ENCODE assay signal across 20 cellular contexts in the genomic region with DNA sequence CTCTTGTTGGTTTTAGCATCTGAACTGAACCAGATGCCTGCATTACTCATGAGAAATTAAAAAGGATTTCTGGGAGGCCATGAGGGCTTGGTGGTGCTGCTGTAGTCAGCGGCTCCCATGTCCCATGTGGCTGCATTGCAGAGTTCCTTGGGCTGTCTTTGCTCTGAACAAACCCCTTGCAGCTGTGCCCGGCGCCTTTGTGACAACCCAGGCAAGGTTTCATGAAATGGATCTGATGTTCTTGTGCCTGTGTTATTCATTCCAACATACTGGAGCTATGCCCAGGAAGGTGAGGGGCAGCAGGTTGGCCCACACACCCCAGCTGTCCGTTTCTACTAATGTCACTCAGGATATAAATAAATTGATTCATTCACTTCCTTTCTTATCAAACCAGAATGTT. TPM values are rescaled to one million over a fixed set of nuclear protein-coding genes. Genes with fewer than 3 reads are reported as not detected.
A peak's percentile ranks its signal among the peaks of the same experiment; 100 is the strongest.
DNase-seq lines count a peak whose midpoint lies in the region; ATAC-seq and TF ChIP-seq lines count a peak whose summit lies in the region.
"Had no signal": no experiment of that assay in that cellular context is flagged by ENCODE, and none has a peak within 500 bp of the region (broad histone marks: within the 10 kb centered on the region; RNA-seq: fewer than 3 reads in every experiment).

No MANE protein-coding gene starts in this region.

- H3K27ac ChIP-seq in heart right ventricle, result peak overlapping the region in 4 of 10 donors; percentile 0 to 54 (median 22)
- H3K27ac ChIP-seq: left lung, skin epidermis, uterus had no signal

- no peaks in the 10 kb centered on the region for H3K27me3 ChIP-seq in heart right ventricle
- H3K27me3 ChIP-seq: left lung, uterus had no signal

- peaks cover 0 to 17% (median 0%) of the 10 kb centered on the region in 9 donors for H3K4me1 ChIP-seq in heart right ventricle
- H3K4me1 ChIP-seq: left lung, uterus had no signal

- 32 to 48% methylated on average over 4 of the region's 4 CpGs for WGBS in heart right ventricle, 2 donors

- H3K9me3 Mint-ChIP-seq in HFFc6, result no peaks in the 10 kb centered on the region
- H3K9me3 Mint-ChIP-seq: activated CD4-positive, alpha-beta T cell treated with anti-CD3 and anti-CD28 coated beads, Interleukin-2, amount 10 ng/mL, durations not matched to agents 24 days and 14 days had no signal

- DNase-seq in HFFc6 (peak; percentile 3), astrocyte of the hippocampus (ENCODE audit: low read depth, low spot score) (peak; percentile 3), heart right ventricle (no peak), retina (peak; percentile 8), amniotic stem cell (lab: John Stamatoyannopoulos, UW) (no peak), posterior vena cava (ENCODE audit: low spot score) (no peak), NCI-H510A treated with DMSO at 0.1 percent for 48 hours (lab: John Stamatoyannopoulos, UW) (no peak)
- DNase-seq: activated CD4-positive, alpha-beta T cell treated with anti-CD3 and anti-CD28 coated beads, Interleukin-2, amount 10 ng/mL, durations not matched to agents 24 days and 14 days; activated CD8-positive, alpha-beta memory T cell treated with anti-CD3 and anti-CD28 coated beads, Interleukin-2, amount 50 U/mL, for 48 hours; activated gamma-delta T cell treated with Interleukin-2 at 50 U/mL for 16 hours; anterior cingulate cortex; left lung; NCI-H1417 treated with DMSO at 0.1 percent for 48 hours; NCI-H2227 treated with DMSO at 0.1 percent for 48 hours; NK-92 treated with Interleukin-12 subunit alpha and Interleukin-12 subunit beta, amount 100 ng/mL, for 24 hours; stimulated activated CD4-positive, alpha-beta T cell treated with anti-CD3 and anti-CD28 coated beads, Interleukin-4, amount 100 ng/mL, for 24 hours; substantia nigra; uterus had no signal

- H3K36me3 Mint-ChIP-seq in HFFc6 (ENCODE audit: low read depth), result peaks cover 14% of the 10 kb centered on the region; the same call in 1 of the 2 replicates

- no peak for TF ChIP-seq CTCF in HFFc6 (IDR thresholded peaks at IDR 0.05)
- no peak for TF ChIP-seq CTCF in heart right ventricle (IDR thresholded peaks at IDR 0.05)

- H3K27me3 Mint-ChIP-seq in HFFc6 (ENCODE audit: insufficient read depth), result no peaks in the 10 kb centered on the region; the same call in 1 of the 2 replicates
- H3K27me3 Mint-ChIP-seq: activated CD4-positive, alpha-beta T cell treated with anti-CD3 and anti-CD28 coated beads, Interleukin-2, amount 10 ng/mL, durations not matched to agents 24 days and 14 days had no signal

- H3K9me3 ChIP-seq in heart right ventricle, result no peaks in the 10 kb centered on the region
- H3K9me3 ChIP-seq: left lung, uterus had no signal

- H3K27ac Mint-ChIP-seq in HFFc6, result no peak overlapping the region
- H3K27ac Mint-ChIP-seq: activated CD4-positive, alpha-beta T cell treated with anti-CD3 and anti-CD28 coated beads, Interleukin-2, amount 10 ng/mL, durations not matched to agents 24 days and 14 days had no signal

- no peak overlapping the region for H3K4me3 ChIP-seq in heart right ventricle
- H3K4me3 ChIP-seq: left lung, skin epidermis, uterus had no signal

- H3K36me3 ChIP-seq in heart right ventricle, result no peaks in the 10 kb centered on the region
- H3K36me3 ChIP-seq: uterus had no signal

- intact Hi-C loops in heart right ventricle (cut with DNase I) (no loop called here), posterior vena cava (cut with DNase I) (no loop called here)

- H3K4me1 Mint-ChIP-seq in HFFc6 (ENCODE audit: low read depth), result peaks cover 6% of the 10 kb centered on the region
- H3K4me1 Mint-ChIP-seq: activated CD4-positive, alpha-beta T cell treated with anti-CD3 and anti-CD28 coated beads, Interleukin-2, amount 10 ng/mL, durations not matched to agents 24 days and 14 days had no signal

- no peak overlapping the region for H3K4me3 Mint-ChIP-seq in HFFc6
- H3K4me3 Mint-ChIP-seq: activated CD4-positive, alpha-beta T cell treated with anti-CD3 and anti-CD28 coated beads, Interleukin-2, amount 10 ng/mL, durations not matched to agents 24 days and 14 days had no signal

- ATAC-seq in heart right ventricle (peak in 6 of 8 donors; percentile 46 to 90 (median 76)), GM18909 (IDR thresholded peaks at IDR 0.05; ENCODE audit: poor library complexity, unreplicated experiment) (no peak)
- ATAC-seq: left lung had no signal

RNA-seq across cellular contexts. Expression of a gene that starts 40.8 kb away (rescaled TPM):
- total RNA-seq in HFFc6 (2021; fragmentation: NEBNext Ultra II Directional; extraction: Animal tissue kit (Norgen Biotek cat#: 25700)), result 1 to 10 TPM; 4.4 to 9.3 (median 5.0) TPM
- total RNA-seq in heart right ventricle (10 to 100 TPM; 14.0 to 37.8 (median 24.3) TPM), posterior vena cava (100 to 1,000 TPM; 158 to 188 TPM)
- polyA plus RNA-seq in heart right ventricle, result 10 to 100 TPM in 1 of 2 donors, 1 to 10 TPM in 1; 9.9 to 10.2 TPM

RNA-seq across cellular contexts. Expression of a gene that starts 44.5 kb away (rescaled TPM):
- total RNA-seq in HFFc6 (2021; fragmentation: NEBNext Ultra II Directional; extraction: Animal tissue kit (Norgen Biotek cat#: 25700)), result 10 to 100 TPM; 27.1 to 33.4 (median 29.3) TPM
- total RNA-seq in heart right ventricle (10 to 100 TPM; 19.7 to 43.8 (median 27.6) TPM), posterior vena cava (10 to 100 TPM; 44.9 to 79.6 TPM)
- 10 to 100 TPM; 34.7 to 57.1 TPM for polyA plus RNA-seq in heart right ventricle

Comparison
In these comparisons a context has a peak if more than half of its experiments do, and no peak if none do; other contexts are left out.
1. DNase-seq: peak in HFFc6 (single experiment), astrocyte of the hippocampus (single experiment) and retina (single experiment); none in heart right ventricle (0 of 2), amniotic stem cell (single experiment), posterior vena cava (single experiment) and NCI-H510A treated with DMSO at 0.1 percent for 48 hours (single experiment).
2. RNA of a gene that starts 40.8 kb away (total RNA-seq): 158 to 188 TPM in posterior vena cava; 14.0 to 37.8 TPM in heart right ventricle and 4.4 to 9.3 TPM in HFFc6; every median in the first group is over 4 times any median in the second.